18 cellular contexts compared by ENCODE assay signal in the genomic region with DNA sequence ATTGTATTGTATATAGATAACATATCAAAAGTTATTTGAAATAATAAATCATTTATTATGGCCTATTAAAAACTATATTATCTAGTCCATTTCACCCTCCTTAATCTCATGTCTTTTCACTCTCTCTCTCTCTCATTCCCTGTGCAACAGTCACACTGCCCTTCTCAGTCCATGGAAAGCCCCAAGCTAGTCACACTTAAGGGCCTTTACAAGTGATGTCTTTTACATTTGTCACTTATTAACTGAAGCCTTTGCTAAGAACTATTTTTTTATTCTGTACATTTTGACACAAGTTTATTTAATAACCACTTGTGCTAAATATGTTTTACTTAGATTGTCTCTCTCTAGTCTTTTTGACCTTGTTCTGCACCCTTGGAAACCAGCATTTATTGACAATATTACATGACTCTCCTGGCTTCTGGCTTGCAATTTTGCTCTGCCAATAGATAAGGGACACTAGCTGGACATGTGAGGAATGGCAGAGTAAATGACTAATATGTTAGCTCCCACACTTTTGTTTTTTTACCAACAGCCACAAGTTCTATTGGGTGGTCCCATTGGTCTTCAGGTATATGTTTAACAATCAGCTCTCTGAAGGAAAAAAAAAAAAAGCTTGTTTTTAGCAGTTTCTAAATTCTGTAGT.
DNase-seq lines count a peak whose midpoint lies in the region; ATAC-seq lines count a peak whose summit lies in the region.
"Had no signal": no experiment of that assay in that cellular context is flagged by ENCODE, and none has a peak within 500 bp of the region (broad histone marks: within the 10 kb centered on the region; RNA-seq: fewer than 3 reads in every experiment).

No MANE protein-coding gene starts in this region.

- in situ Hi-C loops in Caki2 (cut with HindIII; ENCODE audit: low pct_unique_long_range_greater_than_20kb, low sequenced_read_pairs) = no loop called here

- intact Hi-C loops in sciatic nerve (cut with DNase I) = no loop called here

- DNase-seq in Caki2 (ENCODE audit: low read depth) (peak; percentile 56), HK-2 (ENCODE audit: unreplicated experiment) (peak; percentile 20), glomerular visceral epithelial cell (ENCODE audit: extremely low spot score) (peak; percentile 10), nucleus accumbens (lab: John Stamatoyannopoulos, UW) (no peak), sciatic nerve (ENCODE audit: low spot score) (no peak), GDM1 (lab: John Stamatoyannopoulos, UW) (no peak)
- DNase-seq: BE2C; C1 segment of cervical spinal cord; CD4-positive, CD25-positive, alpha-beta regulatory T cell; CD8-positive, alpha-beta memory T cell; COR-L47; DND-41; EL; GOT3; H7; IMR-90 had no signal

- no peak for ATAC-seq in sciatic nerve
- ATAC-seq: HCT116, K562 had no signal

Comparison
In these comparisons a context has a peak if more than half of its experiments do, and no peak if none do; other contexts are left out.
1. DNase-seq: peak in Caki2 (single experiment), HK-2 (single experiment) and glomerular visceral epithelial cell (single experiment); none in nucleus accumbens (0 of 56), sciatic nerve (single experiment) and GDM1 (single experiment).